In genomic region chr5:132363431-132364112, GRCh38 we compare ENCODE assay signal across 9 cellular contexts. TPM values are rescaled to one million over a fixed set of nuclear protein-coding genes. Genes with fewer than 3 reads are reported as not detected.
A peak's percentile ranks its signal among the peaks of the same experiment; 100 is the strongest.
DNase-seq lines count a peak whose midpoint lies in the region; ATAC-seq and TF ChIP-seq lines count a peak whose summit lies in the region.
"Had no signal": no experiment of that assay in that cellular context is flagged by ENCODE, and none has a peak within 500 bp of the region (broad histone marks: within the 10 kb centered on the region; RNA-seq: fewer than 3 reads in every experiment).

No MANE protein-coding gene starts in this region.

- intact Hi-C loops in CD8-positive, alpha-beta T cell (cut with DNase I, micrococcal nuclease): no loop called here

- no peak overlapping the region for H3K4me3 ChIP-seq in CD8-positive, alpha-beta T cell (ENCODE audit: low read depth, low read length)
- H3K4me3 ChIP-seq: BLaER1 treated with 17β-estradiol and CSF1 and Interleukin-3, amounts not matched to agents 10 nM and 100 nM had no signal

- H3K4me3 Mint-ChIP-seq in stimulated activated naive CD8-positive, alpha-beta T cell treated with anti-CD3 and anti-CD28 coated beads, Interleukin-15, amount 100 ng/mL, for 72 hours: no peak overlapping the region
- no peak overlapping the region for H3K4me3 Mint-ChIP-seq in CD8-positive, alpha-beta T cell

- H3K36me3 ChIP-seq in CD8-positive, alpha-beta T cell (ENCODE audit: insufficient read depth, low read length): peaks cover 3% of the 10 kb centered on the region
- H3K36me3 ChIP-seq: BLaER1 treated with 17β-estradiol and CSF1 and Interleukin-3, amounts not matched to agents 10 nM and 100 nM had no signal

- peak; percentile 31 for DNase-seq in NCI-H2107 treated with DMSO at 0.1 percent for 48 hours (lab: John Stamatoyannopoulos, UW; ENCODE audit: unreplicated experiment)
- no peak for DNase-seq in NCI-H2107 (lab: John Stamatoyannopoulos, UW)
- DNase-seq in RPMI8226: peak; percentile 12
- peak; percentile 39 for DNase-seq in glomerular endothelial cell (ENCODE audit: extremely low read depth, low read depth, low spot score)
- no peak for DNase-seq in stimulated activated naive CD8-positive, alpha-beta T cell treated with anti-CD3 and anti-CD28 coated beads, Interleukin-15, amount 100 ng/mL, for 72 hours
- DNase-seq in activated gamma-delta T cell (lab: John Stamatoyannopoulos, UW): no peak
- DNase-seq in globus pallidus (ENCODE audit: low spot score): no peak
- DNase-seq in CD8-positive, alpha-beta T cell: no peak

- H3K27ac Mint-ChIP-seq in stimulated activated naive CD8-positive, alpha-beta T cell treated with anti-CD3 and anti-CD28 coated beads, Interleukin-15, amount 100 ng/mL, for 72 hours: no peak overlapping the region
- no peak overlapping the region for H3K27ac Mint-ChIP-seq in CD8-positive, alpha-beta T cell

- H3K27me3 Mint-ChIP-seq in stimulated activated naive CD8-positive, alpha-beta T cell treated with anti-CD3 and anti-CD28 coated beads, Interleukin-15, amount 100 ng/mL, for 72 hours: no peaks in the 10 kb centered on the region
- no peaks in the 10 kb centered on the region for H3K27me3 Mint-ChIP-seq in CD8-positive, alpha-beta T cell (ENCODE audit: low read depth)

- H3K4me1 Mint-ChIP-seq in stimulated activated naive CD8-positive, alpha-beta T cell treated with anti-CD3 and anti-CD28 coated beads, Interleukin-15, amount 100 ng/mL, for 72 hours: no peaks in the 10 kb centered on the region
- H3K4me1 Mint-ChIP-seq in CD8-positive, alpha-beta T cell (ENCODE audit: low read depth): peaks cover 1% of the 10 kb centered on the region

- H3K9me3 Mint-ChIP-seq in stimulated activated naive CD8-positive, alpha-beta T cell treated with anti-CD3 and anti-CD28 coated beads, Interleukin-15, amount 100 ng/mL, for 72 hours: no peaks in the 10 kb centered on the region
- H3K9me3 Mint-ChIP-seq in CD8-positive, alpha-beta T cell: no peaks in the 10 kb centered on the region

- no peaks in the 10 kb centered on the region for H3K27me3 ChIP-seq in CD8-positive, alpha-beta T cell (ENCODE audit: insufficient read depth, low read length)
- H3K27me3 ChIP-seq: BLaER1 treated with 17β-estradiol and CSF1 and Interleukin-3, amounts not matched to agents 10 nM and 100 nM had no signal

- CTCF ChIA-PET in CD8-positive, alpha-beta T cell (lab: Charles Lee): no interaction called here

- no peak overlapping the region for H3K27ac ChIP-seq in CD8-positive, alpha-beta T cell (ENCODE audit: low read depth, low read length)
- H3K27ac ChIP-seq: BLaER1 treated with 17β-estradiol and CSF1 and Interleukin-3, amounts not matched to agents 10 nM and 100 nM had no signal

- H3K9me3 ChIP-seq in CD8-positive, alpha-beta T cell (ENCODE audit: low read length): no peaks in the 10 kb centered on the region
- H3K9me3 ChIP-seq: BLaER1 treated with 17β-estradiol and CSF1 and Interleukin-3, amounts not matched to agents 10 nM and 100 nM had no signal

- H3K4me1 ChIP-seq in CD8-positive, alpha-beta T cell (ENCODE audit: insufficient read depth, low read length): no peaks in the 10 kb centered on the region

- no peak for TF ChIP-seq CTCF in CD8-positive, alpha-beta T cell (IDR thresholded peaks at IDR 0.05)

- POLR2A ChIA-PET in CD8-positive, alpha-beta T cell (lab: Charles Lee): no interaction called here

- H3K36me3 Mint-ChIP-seq in CD8-positive, alpha-beta T cell: peaks cover 24% of the 10 kb centered on the region

- ATAC-seq in stimulated activated naive CD8-positive, alpha-beta T cell treated with anti-CD3 and anti-CD28 coated beads, Interleukin-15, amount 100 ng/mL, for 72 hours: peak; percentile 33
- ATAC-seq in CD8-positive, alpha-beta T cell: no peak

RNA-seq across cellular contexts. Expression of gene SLC22A5, which starts 5.9 kb away (rescaled TPM):
- total RNA-seq in glomerular endothelial cell: 2.6 and 4.4 TPM in 2 replicates
- 1 to 10 TPM; 4.5 to 5.3 TPM for total RNA-seq in CD8-positive, alpha-beta T cell

Comparison
In these comparisons a context has a peak if more than half of its experiments do, and no peak if none do; other contexts are left out.
1. DNase-seq: peak in NCI-H2107 treated with DMSO at 0.1 percent for 48 hours (single experiment), RPMI8226 (single experiment) and glomerular endothelial cell (single experiment); none in NCI-H2107 (single experiment), stimulated activated naive CD8-positive, alpha-beta T cell treated with anti-CD3 and anti-CD28 coated beads, Interleukin-15, amount 100 ng/mL, for 72 hours (0 of 2), activated gamma-delta T cell (single experiment), globus pallidus (single experiment) and CD8-positive, alpha-beta T cell (0 of 7).